ENCODE assay signal across 17 cellular contexts in the genomic region with DNA sequence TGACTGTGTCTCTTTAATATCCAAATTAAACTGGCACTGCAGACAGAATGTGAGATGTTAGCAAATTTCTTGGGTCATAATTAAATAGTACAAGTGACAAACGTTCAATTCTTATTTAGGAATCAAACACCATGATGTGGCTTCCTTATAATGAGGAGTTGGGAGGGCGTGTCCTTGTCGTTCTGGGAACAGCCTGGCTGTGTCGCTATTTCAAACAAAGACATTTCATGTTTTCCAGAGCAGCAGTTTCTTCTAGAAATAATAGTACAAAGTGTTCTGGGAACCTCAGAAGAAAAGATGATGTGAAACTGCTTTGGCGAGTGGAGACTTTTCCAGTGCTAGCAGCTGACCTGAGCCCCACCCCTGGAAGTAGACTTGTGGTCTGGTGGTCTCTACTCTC.
A peak's percentile ranks its signal among the peaks of the same experiment; 100 is the strongest.
DNase-seq lines count a peak whose midpoint lies in the region; ATAC-seq and TF ChIP-seq lines count a peak whose summit lies in the region.
"Had no signal": no experiment of that assay in that cellular context is flagged by ENCODE, and none has a peak within 500 bp of the region (broad histone marks: within the 10 kb centered on the region; RNA-seq: fewer than 3 reads in every experiment).

No MANE protein-coding gene starts in this region.

- ATAC-seq in Right ventricle myocardium superior (ENCODE audit: poor library complexity) (no peak), left colon (no peak), GM21526 (IDR thresholded peaks at IDR 0.05; ENCODE audit: low FRiP score, unreplicated experiment) (no peak)
- ATAC-seq: left lobe of liver had no signal

- no peaks in the 10 kb centered on the region for H3K9me3 ChIP-seq in left ventricle myocardium inferior (replicated peaks)
- no peaks in the 10 kb centered on the region for H3K9me3 ChIP-seq in thyroid gland
- H3K9me3 ChIP-seq in transverse colon, result no peaks in the 10 kb centered on the region
- H3K9me3 ChIP-seq: BLaER1 treated with 17β-estradiol and CSF1 and Interleukin-3, amounts not matched to agents 10 nM and 100 nM had no signal

- H3K4me1 ChIP-seq in left ventricle myocardium inferior (no peaks in the 10 kb centered on the region), thyroid gland (peaks cover 8 to 15% of the 10 kb centered on the region in 2 donors), transverse colon (no peaks in the 10 kb centered on the region)

- 41 to 49% methylated on average over 5 of the region's 5 CpGs for WGBS in thyroid gland, 2 donors
- 20 to 26% methylated on average over 5 of the region's 5 CpGs for WGBS in transverse colon (ENCODE audit: low coverage in 1 of 2), 2 donors

- TF ChIP-seq POLR2A in thyroid gland (IDR thresholded peaks at IDR 0.05), result no peak
- no peak for TF ChIP-seq POLR2A in transverse colon (IDR thresholded peaks at IDR 0.05)

- H3K4me3 ChIP-seq in left ventricle myocardium inferior (no peak overlapping the region), epithelial cell of esophagus (ENCODE audit: low read length) (no peak overlapping the region), thyroid gland (replicated peaks in 1 of 3) (no peak overlapping the region), transverse colon (no peak overlapping the region)
- H3K4me3 ChIP-seq: BLaER1 treated with 17β-estradiol and CSF1 and Interleukin-3, amounts not matched to agents 10 nM and 100 nM; PC-9 had no signal

- intact Hi-C loops in left ventricle myocardium inferior (cut with micrococcal nuclease), result no loop called here
- intact Hi-C loops in Right ventricle myocardium superior (cut with DNase I), result no loop called here
- intact Hi-C loops in thyroid gland (cut with DNase I), result no loop called here
- intact Hi-C loops in left colon (cut with DNase I, micrococcal nuclease), result no loop called here
- intact Hi-C loops in transverse colon (cut with DNase I; ENCODE audit: low total_unique reads), result no loop called here

- TF ChIP-seq EP300 in transverse colon (IDR thresholded peaks at IDR 0.05; ENCODE audit: low read depth), result no peak

- TF ChIP-seq CTCF in left ventricle myocardium inferior (IDR thresholded peaks at IDR 0.05; ENCODE audit: borderline replicate concordance), result peak; percentile 48
- TF ChIP-seq CTCF in epithelial cell of esophagus (IDR thresholded peaks at IDR 0.05; ENCODE audit: insufficient read depth, low read depth, low read length, missing control alignments), result peak; percentile 32
- peak in 4 of 6 experiments; percentile 8 to 44 (median 42) for TF ChIP-seq CTCF in thyroid gland (IDR thresholded peaks at IDR 0.05)
- no peak for TF ChIP-seq CTCF in transverse colon (IDR thresholded peaks at IDR 0.05)

- H3K27ac ChIP-seq in left ventricle myocardium inferior (replicated peaks), result no peak overlapping the region
- no peak overlapping the region for H3K27ac ChIP-seq in thyroid gland
- no peak overlapping the region for H3K27ac ChIP-seq in transverse colon
- H3K27ac ChIP-seq: BLaER1 treated with 17β-estradiol and CSF1 and Interleukin-3, amounts not matched to agents 10 nM and 100 nM; PC-9 had no signal

- no peaks in the 10 kb centered on the region for H3K36me3 ChIP-seq in left ventricle myocardium inferior
- no peaks in the 10 kb centered on the region for H3K36me3 ChIP-seq in thyroid gland
- H3K36me3 ChIP-seq in transverse colon, result no peaks in the 10 kb centered on the region
- H3K36me3 ChIP-seq: BLaER1 treated with 17β-estradiol and CSF1 and Interleukin-3, amounts not matched to agents 10 nM and 100 nM had no signal

- DNase-seq in left ventricle myocardium inferior (no peak), Right ventricle myocardium superior (no peak), LoVo (ENCODE audit: low spot score) (peak; percentile 4), epithelial cell of esophagus (ENCODE audit: low read depth) (peak; percentile 15), thyroid gland (peak; percentile 15 to 24), left colon (no peak), transverse colon (no peak)
- DNase-seq: activated effector memory CD4-positive, alpha-beta T cell treated with anti-CD3 and anti-CD28 coated beads, Interleukin-2, amount 50 U/mL, for 16 hours; effector CD8-positive, alpha-beta T cell; naive B cell; NCI-H2081 treated with DMSO at 0.1 percent for 48 hours; PC-9; retina; stimulated activated CD4-positive, alpha-beta T cell treated with anti-CD3 and anti-CD28 coated beads, Interleukin-4, amount 100 ng/mL, for 4 hours had no signal

- peaks cover 48% of the 10 kb centered on the region for H3K27me3 ChIP-seq in left ventricle myocardium inferior (ENCODE audit: low read depth)
- H3K27me3 ChIP-seq in thyroid gland, result no peaks in the 10 kb centered on the region
- H3K27me3 ChIP-seq in transverse colon, result no peaks in the 10 kb centered on the region
- H3K27me3 ChIP-seq: BLaER1 treated with 17β-estradiol and CSF1 and Interleukin-3, amounts not matched to agents 10 nM and 100 nM had no signal

- in situ Hi-C loops in transverse colon (cut with MboI; ENCODE audit: low pct_ligation_motif_present in 1 of 4, low pct_unique_long_range_greater_than_20kb in 1 of 4, low sequenced_read_pairs in 3 of 4), result no loop called here

Comparison
In these comparisons a context has a peak if more than half of its experiments do, and no peak if none do; other contexts are left out.
1. DNase-seq: peak in LoVo (single experiment), epithelial cell of esophagus (single experiment) and thyroid gland (2 of 2); none in left ventricle myocardium inferior (single experiment), Right ventricle myocardium superior (single experiment), left colon (0 of 2) and transverse colon (single experiment).
2. CTCF ChIP-seq: peak in left ventricle myocardium inferior (single experiment), epithelial cell of esophagus (single experiment) and thyroid gland (4 of 6); none in transverse colon (0 of 5).